ENCODE assay signal across 2 cellular contexts in the genomic region with DNA sequence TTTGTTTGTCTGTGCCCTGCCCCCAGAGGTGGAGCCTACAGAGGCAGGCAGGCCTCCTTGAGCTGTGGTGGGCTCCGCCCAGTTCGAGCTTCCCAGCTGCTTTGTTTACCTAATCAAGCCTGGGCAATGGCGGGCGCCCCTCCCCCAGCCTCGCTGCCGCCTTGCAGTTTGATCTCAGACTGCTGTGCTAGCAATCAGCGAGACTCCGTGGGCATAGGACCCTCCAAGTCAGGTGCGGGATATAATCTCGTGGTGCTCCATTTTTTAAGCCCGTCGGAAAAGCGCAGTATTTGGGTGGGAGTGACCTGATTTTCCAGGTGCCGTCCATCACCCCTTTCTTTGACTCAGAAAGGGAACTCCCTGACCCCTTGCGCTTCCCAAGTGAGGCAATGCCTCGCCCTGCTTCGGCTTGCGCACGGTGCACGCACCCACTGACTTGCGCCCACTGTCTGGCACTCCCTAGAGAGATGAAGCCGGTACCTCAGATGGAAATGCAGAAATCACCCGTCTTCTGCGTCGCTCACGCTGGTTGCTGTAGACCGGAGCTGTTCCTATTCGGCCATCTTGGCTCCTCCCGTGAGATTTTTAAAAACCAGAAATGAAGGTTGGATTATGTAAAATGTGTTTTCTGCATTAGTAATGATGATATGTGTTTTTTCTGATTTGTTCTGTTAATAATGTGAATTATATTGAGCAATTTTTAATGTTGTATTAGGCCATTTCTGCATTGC. TPM values are rescaled to one million over a fixed set of nuclear protein-coding genes. Genes with fewer than 3 reads are reported as not detected.
"Had no signal": no experiment of that assay in that cellular context is flagged by ENCODE, and none has a peak within 500 bp of the region (broad histone marks: within the 10 kb centered on the region; RNA-seq: fewer than 3 reads in every experiment).

No MANE protein-coding gene starts in this region.

RNA-seq across cellular contexts. Expression of a gene that starts 59.7 kb away (rescaled TPM):
- total RNA-seq: left lobe of liver, right atrium auricular region had no signal
